In genomic region chr10:239109-239508, GRCh38 we compare ENCODE assay signal across 19 cellular contexts.
DNase-seq lines count a peak whose midpoint lies in the region; ATAC-seq, FAIRE-seq and TF ChIP-seq lines count a peak whose summit lies in the region.
"Had no signal": no experiment of that assay in that cellular context is flagged by ENCODE, and none has a peak within 500 bp of the region (broad histone marks: within the 10 kb centered on the region; RNA-seq: fewer than 3 reads in every experiment).

No MANE protein-coding gene starts in this region.

- no peak for DNase-seq in BE2C
- DNase-seq in HFFc6: no peak
- peak; percentile 18 for DNase-seq in RCC 7860 (ENCODE audit: low spot score)
- DNase-seq in foreskin fibroblast: peak; percentile 7 to 13
- DNase-seq in T1000 (lab: John Stamatoyannopoulos, UW): no peak
- DNase-seq: activated CD8-positive, alpha-beta memory T cell treated with anti-CD3 and anti-CD28 coated beads, Interleukin-2, amount 50 U/mL, for 48 hours; activated naive CD4-positive, alpha-beta T cell treated with anti-CD3 and anti-CD28 coated beads, Interleukin-2, amount 50 U/mL, for 16 hours; H9; left ventricle myocardium inferior; NCI-H1092; NK-92 treated with Interleukin-12 subunit alpha and Interleukin-12 subunit beta, amount 100 ng/mL, for 24 hours; right lobe of liver; stimulated activated naive CD4-positive, alpha-beta T cell had no signal

- H3K36me3 ChIP-seq in BE2C: no peaks in the 10 kb centered on the region

- peaks cover 11% of the 10 kb centered on the region for H3K4me1 Mint-ChIP-seq in HFFc6 (ENCODE audit: low read depth)

- H3K27ac Mint-ChIP-seq in HFFc6: no peak overlapping the region
- H3K27ac Mint-ChIP-seq: H9; natural killer cell treated with Interleukin-12 subunit alpha and Interleukin-12 subunit beta and Interleukin-15 and Interleukin-18, amount 100 ng/mL, for 72 hours; WTC11 had no signal

- peak; percentile 19; the same call in 1 of the 2 replicates for TF ChIP-seq CTCF in BE2C (IDR thresholded peaks at IDR 0.05; ENCODE audit: low read depth, low read length)
- peak; percentile 25; the same call in 1 of the 2 replicates for TF ChIP-seq CTCF in HFFc6 (IDR thresholded peaks at IDR 0.05)
- no peak for TF ChIP-seq CTCF in foreskin fibroblast (IDR thresholded peaks at IDR 0.05; ENCODE audit: low read depth, low read length)

- no peaks in the 10 kb centered on the region for H3K27me3 Mint-ChIP-seq in HFFc6 (ENCODE audit: insufficient read depth)
- H3K27me3 Mint-ChIP-seq: central memory CD8-positive, alpha-beta T cell; natural killer cell treated with Interleukin-12 subunit alpha and Interleukin-12 subunit beta and Interleukin-15 and Interleukin-18, amount 100 ng/mL, for 72 hours had no signal

- no peak overlapping the region for H3K4me3 Mint-ChIP-seq in HFFc6
- H3K4me3 Mint-ChIP-seq: central memory CD8-positive, alpha-beta T cell; H9; natural killer cell treated with Interleukin-12 subunit alpha and Interleukin-12 subunit beta and Interleukin-15 and Interleukin-18, amount 100 ng/mL, for 72 hours; WTC11 had no signal

- ATAC-seq in HG03342 (IDR thresholded peaks at IDR 0.05; ENCODE audit: unreplicated experiment): no peak
- no peak for ATAC-seq in HG02852 (IDR thresholded peaks at IDR 0.05; ENCODE audit: unreplicated experiment)
- ATAC-seq: natural killer cell treated with Interleukin-12 subunit alpha and Interleukin-12 subunit beta and Interleukin-15 and Interleukin-18, amount 100 ng/mL, for 72 hours; WTC11 had no signal

- FAIRE-seq in RCC 7860 (lab: Jason Lieb, UNC): no peak

- H3K4me3 ChIP-seq in BE2C (ENCODE audit: low read depth, low read length) (no peak overlapping the region), foreskin fibroblast (ENCODE audit: low read depth in 1 of 2, low read length in 2 of 2) (no peak overlapping the region)
- H3K4me3 ChIP-seq: hepatocyte, left ventricle myocardium inferior, right lobe of liver had no signal

- H3K9me3 ChIP-seq in BE2C: no peaks in the 10 kb centered on the region
- H3K9me3 ChIP-seq: left ventricle myocardium inferior, right lobe of liver had no signal

- H3K36me3 Mint-ChIP-seq in HFFc6 (ENCODE audit: low read depth): 0 out of 2 replicates have a peak, but pooled peaks cover 3% of the 10 kb centered on the region
- H3K36me3 Mint-ChIP-seq: natural killer cell treated with Interleukin-12 subunit alpha and Interleukin-12 subunit beta and Interleukin-15 and Interleukin-18, amount 100 ng/mL, for 72 hours; WTC11 had no signal

- peaks cover 18% of the 10 kb centered on the region for H3K4me1 ChIP-seq in BE2C
- H3K4me1 ChIP-seq: right lobe of liver had no signal

- no peaks in the 10 kb centered on the region for H3K9me3 Mint-ChIP-seq in HFFc6
- H3K9me3 Mint-ChIP-seq: central memory CD8-positive, alpha-beta T cell; H9; natural killer cell treated with Interleukin-12 subunit alpha and Interleukin-12 subunit beta and Interleukin-15 and Interleukin-18, amount 100 ng/mL, for 72 hours; WTC11 had no signal

- no peaks in the 10 kb centered on the region for H3K27me3 ChIP-seq in BE2C
- H3K27me3 ChIP-seq: hepatocyte, right lobe of liver had no signal

Comparison
In these comparisons a context has a peak if more than half of its experiments do, and no peak if none do; other contexts are left out.
1. DNase-seq: peak in RCC 7860 (single experiment) and foreskin fibroblast (2 of 2); none in BE2C (single experiment), HFFc6 (single experiment) and T1000 (single experiment).